ENCODE assay signal across 8 cellular contexts in genomic region chr21:31604591-31605190, GRCh38. TPM values are rescaled to one million over a fixed set of nuclear protein-coding genes. Genes with fewer than 3 reads are reported as not detected.
DNase-seq lines count a peak whose midpoint lies in the region; ATAC-seq and TF ChIP-seq lines count a peak whose summit lies in the region.

No MANE protein-coding gene starts in this region.

- no peak for ATAC-seq in HG03520 (IDR thresholded peaks at IDR 0.05; ENCODE audit: unreplicated experiment)

- no peaks in the 10 kb centered on the region for H3K27me3 ChIP-seq in hepatocyte

- H3K4me3 Mint-ChIP-seq in T-helper 2 cell treated with Interferon-gamma antibody and Interleukin-4, amounts not matched to agents 5 μg/mL and 100 μg/mL, for 36 hours: no peak overlapping the region

- peak; percentile 94 for TF ChIP-seq CTCF in hepatocyte (IDR thresholded peaks at IDR 0.05; ENCODE audit: poor library complexity)

- no peaks in the 10 kb centered on the region for H3K36me3 ChIP-seq in hepatocyte (replicated peaks; ENCODE audit: insufficient read depth, low read depth)

- H3K79me2 ChIP-seq in hepatocyte: no peaks in the 10 kb centered on the region

- no peaks in the 10 kb centered on the region for H3K9me3 Mint-ChIP-seq in T-helper 2 cell treated with Interferon-gamma antibody and Interleukin-4, amounts not matched to agents 5 μg/mL and 100 μg/mL, for 36 hours

- peaks cover 5% of the 10 kb centered on the region for H3K4me1 Mint-ChIP-seq in T-helper 2 cell treated with Interferon-gamma antibody and Interleukin-4, amounts not matched to agents 5 μg/mL and 100 μg/mL, for 36 hours (ENCODE audit: low read depth)

- WGBS in hepatocyte (ENCODE audit: low lambda C conversion rate, missing lambda C conversion rate): 46% methylated on average over 11 of the region's 11 CpGs

- H3K4me3 ChIP-seq in hepatocyte (no peak overlapping the region), skeletal muscle cell (ENCODE audit: low read depth, low read length) (no peak overlapping the region)

- no peaks in the 10 kb centered on the region for H3K4me1 ChIP-seq in hepatocyte (ENCODE audit: insufficient read depth)

- H3K27ac Mint-ChIP-seq in T-helper 2 cell treated with Interferon-gamma antibody and Interleukin-4, amounts not matched to agents 5 μg/mL and 100 μg/mL, for 36 hours: no peak overlapping the region

- H4K20me1 ChIP-seq in hepatocyte (ENCODE audit: insufficient read depth, poor library complexity, severe bottlenecking): no peaks in the 10 kb centered on the region

- DNase-seq in Caki2 (ENCODE audit: low read depth) (peak; percentile 49), H4 (ENCODE audit: low spot score) (peak; percentile 75), NCI-H146 treated with DMSO at 0.1 percent for 48 hours (lab: John Stamatoyannopoulos, UW; ENCODE audit: unreplicated experiment) (peak; percentile 56), anterior cingulate cortex (lab: John Stamatoyannopoulos, UW) (peak in 51 of 58 donors; percentile 2 to 75 (median 29)), hepatocyte (ENCODE audit: low spot score) (peak; percentile 89), skeletal muscle cell (ENCODE audit: low read depth) (peak; percentile 5)
- peak; percentile 54 for DNase-seq in T-helper 2 cell treated with Interferon-gamma antibody and Interleukin-4, amounts not matched to agents 5 μg/mL and 100 μg/mL, for 36 hours (ENCODE audit: low spot score)

- no peaks in the 10 kb centered on the region for H3K9me3 ChIP-seq in hepatocyte (ENCODE audit: low read depth)

- H2AFZ ChIP-seq in hepatocyte: no peak overlapping the region

- in situ Hi-C loops in Caki2 (cut with HindIII; ENCODE audit: low pct_unique_long_range_greater_than_20kb, low sequenced_read_pairs): no loop called here

- no peak overlapping the region for H3K4me2 ChIP-seq in hepatocyte

- peaks cover 10% of the 10 kb centered on the region for H3K27me3 Mint-ChIP-seq in T-helper 2 cell treated with Interferon-gamma antibody and Interleukin-4, amounts not matched to agents 5 μg/mL and 100 μg/mL, for 36 hours (ENCODE audit: low read depth)

- H3K27ac ChIP-seq in hepatocyte: no peak overlapping the region

- no peaks in the 10 kb centered on the region for H3K9me2 ChIP-seq in hepatocyte (replicated peaks; ENCODE audit: insufficient read depth)

- H3K36me3 Mint-ChIP-seq in T-helper 2 cell treated with Interferon-gamma antibody and Interleukin-4, amounts not matched to agents 5 μg/mL and 100 μg/mL, for 36 hours (ENCODE audit: low read depth): no peaks in the 10 kb centered on the region

RNA-seq across cellular contexts. Expression of gene SOD1, which starts 54.8 kb away (rescaled TPM):
- total RNA-seq in Caki2 (2014; rRNA removed; shearing (Covaris generic); ENCODE audit: low replicate concordance): 453 and 479 TPM in 2 replicates
- total RNA-seq in H4 (2014; rRNA removed; shearing (Covaris generic)): 769 and 782 TPM in 2 replicates
- total RNA-seq in hepatocyte: 167 and 195 TPM in 2 replicates
- 219 and 260 TPM in 2 replicates for polyA plus RNA-seq in hepatocyte

Comparison
In these comparisons a context has a peak if more than half of its experiments do, and no peak if none do; other contexts are left out.
1. DNase-seq: peak in every context shown above with its lines; median percentile 89 in hepatocyte; 75 in H4; 56 in NCI-H146 treated with DMSO at 0.1 percent for 48 hours; 54 in T-helper 2 cell treated with Interferon-gamma antibody and Interleukin-4, amounts not matched to agents 5 μg/mL and 100 μg/mL, for 36 hours; 49 in Caki2; 29 in anterior cingulate cortex; 5 in skeletal muscle cell.